8 cellular contexts compared by ENCODE assay signal in the genomic region with DNA sequence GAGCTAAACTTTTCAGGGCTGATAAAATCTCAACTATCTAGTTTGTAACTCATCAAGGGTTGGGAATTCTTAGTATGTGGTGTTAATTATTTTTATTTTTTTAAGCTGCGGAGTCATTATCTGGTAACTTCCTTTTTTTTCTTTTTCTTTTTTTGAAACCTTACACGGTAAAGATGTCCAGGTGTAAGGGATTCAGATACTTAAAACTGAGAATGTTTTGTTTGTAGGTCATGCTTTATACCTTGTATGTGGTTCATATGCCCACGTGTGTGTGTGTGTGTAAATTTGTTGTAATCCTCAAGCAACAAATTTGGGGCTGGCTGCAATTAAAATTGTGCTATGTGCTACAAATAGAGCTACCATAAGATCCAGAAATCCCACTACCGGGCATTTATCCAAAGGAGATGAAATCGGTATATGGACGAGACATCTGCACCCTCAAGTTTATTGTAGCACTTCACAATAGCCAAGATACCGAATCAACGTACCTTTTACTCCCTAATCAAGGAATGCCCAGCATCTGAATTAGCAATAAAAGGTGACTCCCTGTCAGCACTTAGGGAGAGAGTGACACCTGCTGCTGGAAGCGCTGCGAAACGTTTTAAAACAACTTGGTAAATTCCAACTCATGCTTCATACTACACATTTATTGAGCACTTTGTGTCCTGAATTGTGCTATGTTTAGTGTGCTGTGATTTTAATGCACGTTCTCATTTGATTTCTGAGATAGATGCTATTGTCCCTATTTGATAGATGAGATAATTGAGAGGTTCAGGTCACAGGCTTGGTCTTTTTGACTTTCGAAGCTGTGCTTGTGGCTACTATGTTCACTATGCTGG. TPM values are rescaled to one million over a fixed set of nuclear protein-coding genes. Genes with fewer than 3 reads are reported as not detected.
DNase-seq lines count a peak whose midpoint lies in the region; ATAC-seq and TF ChIP-seq lines count a peak whose summit lies in the region.

No MANE protein-coding gene starts in this region.

- no peaks in the 10 kb centered on the region for H3K4me1 Mint-ChIP-seq in CD14-positive monocyte

- H3K4me3 Mint-ChIP-seq in CD14-positive monocyte = no peak overlapping the region

- no peak overlapping the region for H3K27ac Mint-ChIP-seq in CD14-positive monocyte

- peaks cover 26 to 41% of the 10 kb centered on the region in 2 donors for H3K36me3 Mint-ChIP-seq in CD14-positive monocyte

- no peak for DNase-seq in CD14-positive monocyte (ENCODE audit: low spot score)
- no peak for DNase-seq in left lobe of liver (ENCODE audit: low spot score)
- no peak for DNase-seq in testis
- no peak for DNase-seq in stimulated activated CD4-positive, alpha-beta T cell treated with anti-CD3 and anti-CD28 coated beads, Interleukin-1b, Interleukin-23, amount 100 ng/mL, for 48 hours
- no peak for DNase-seq in T1000 (lab: John Stamatoyannopoulos, UW)

- no peak overlapping the region for H3K4me3 ChIP-seq in testis

- H3K9me3 Mint-ChIP-seq in CD14-positive monocyte = no peaks in the 10 kb centered on the region

- peaks cover 0 to 4% (median 0%) of the 10 kb centered on the region in 3 donors for H3K27me3 Mint-ChIP-seq in CD14-positive monocyte (ENCODE audit: low read depth in 3 of 3)

- TF ChIP-seq POLR2A in testis (IDR thresholded peaks at IDR 0.05) = no peak

- TF ChIP-seq CTCF in CD14-positive monocyte (IDR thresholded peaks at IDR 0.05) (peak; percentile 27), testis (IDR thresholded peaks at IDR 0.05) (no peak)

- intact Hi-C loops in CD14-positive monocyte (cut with micrococcal nuclease) (loop anchor here in 1 of 2 donors (10.0 kb wide), 1 partner anchor 219 kb away; no protein-coding TSS in a partner anchor), testis (cut with DNase I; ENCODE audit: low total_unique reads) (no loop called here)

- no peaks in the 10 kb centered on the region for H3K27me3 ChIP-seq in testis

- 65 to 84% methylated on average over 13 of the region's 13 CpGs for WGBS in testis, 2 donors

- H3K36me3 ChIP-seq in testis (ENCODE audit: low read depth, missing control alignments) = no peaks in the 10 kb centered on the region

- peak; percentile 45 for ATAC-seq in GM21723 (IDR thresholded peaks at IDR 0.05; ENCODE audit: unreplicated experiment)
- ATAC-seq in SK-N-SH treated with all-trans-retinoic acid at 6 μM for 48 hours = peak; percentile 52
- ATAC-seq in left lobe of liver = peak; percentile 55
- no peak for ATAC-seq in GM21717 (IDR thresholded peaks at IDR 0.05; ENCODE audit: unreplicated experiment)

- no peaks in the 10 kb centered on the region for H3K4me1 ChIP-seq in testis

- H3K27ac ChIP-seq in testis = no peak overlapping the region

- H3K9me3 ChIP-seq in testis = no peaks in the 10 kb centered on the region

TF ChIP-seq in SK-N-SH treated with all-trans-retinoic acid at 6 μM for 48 hours, 23 proteins besides CTCF, POLR2A, EP300 and RAD21:
- TF ChIP-seq TCF4 (CRISPR knock-in tag; IDR thresholded peaks at IDR 0.05; ENCODE audit: borderline replicate concordance) (no peak), TSHZ2 (CRISPR knock-in tag; IDR thresholded peaks at IDR 0.05) (no peak), ZNF70 (CRISPR knock-in tag; IDR thresholded peaks at IDR 0.05) (no peak), BACH2 (CRISPR knock-in tag; IDR thresholded peaks at IDR 0.05; ENCODE audit: borderline replicate concordance) (no peak), PPARA (CRISPR knock-in tag; IDR thresholded peaks at IDR 0.05; ENCODE audit: borderline replicate concordance) (no peak), OSR1 (CRISPR knock-in tag; IDR thresholded peaks at IDR 0.05) (no peak), ZFP30 (CRISPR knock-in tag; IDR thresholded peaks at IDR 0.05) (no peak), ESRRG (CRISPR knock-in tag; IDR thresholded peaks at IDR 0.05) (no peak), ZFP3 (CRISPR knock-in tag; IDR thresholded peaks at IDR 0.05) (no peak), TOX (CRISPR knock-in tag; IDR thresholded peaks at IDR 0.05; ENCODE audit: borderline replicate concordance) (no peak), POU6F1 (CRISPR knock-in tag; IDR thresholded peaks at IDR 0.05; ENCODE audit: borderline replicate concordance, low read depth) (no peak), SNAI2 (CRISPR knock-in tag; IDR thresholded peaks at IDR 0.05) (no peak), CSDC2 (CRISPR knock-in tag; IDR thresholded peaks at IDR 0.05) (no peak), CSRNP3 (CRISPR knock-in tag; IDR thresholded peaks at IDR 0.05) (no peak), ISL1 (CRISPR knock-in tag; IDR thresholded peaks at IDR 0.05) (no peak), ZNF565 (CRISPR knock-in tag; conservative IDR thresholded peaks at IDR 0.05; ENCODE audit: low read depth) (no peak)
- TF ChIP-seq, protein P1, sequence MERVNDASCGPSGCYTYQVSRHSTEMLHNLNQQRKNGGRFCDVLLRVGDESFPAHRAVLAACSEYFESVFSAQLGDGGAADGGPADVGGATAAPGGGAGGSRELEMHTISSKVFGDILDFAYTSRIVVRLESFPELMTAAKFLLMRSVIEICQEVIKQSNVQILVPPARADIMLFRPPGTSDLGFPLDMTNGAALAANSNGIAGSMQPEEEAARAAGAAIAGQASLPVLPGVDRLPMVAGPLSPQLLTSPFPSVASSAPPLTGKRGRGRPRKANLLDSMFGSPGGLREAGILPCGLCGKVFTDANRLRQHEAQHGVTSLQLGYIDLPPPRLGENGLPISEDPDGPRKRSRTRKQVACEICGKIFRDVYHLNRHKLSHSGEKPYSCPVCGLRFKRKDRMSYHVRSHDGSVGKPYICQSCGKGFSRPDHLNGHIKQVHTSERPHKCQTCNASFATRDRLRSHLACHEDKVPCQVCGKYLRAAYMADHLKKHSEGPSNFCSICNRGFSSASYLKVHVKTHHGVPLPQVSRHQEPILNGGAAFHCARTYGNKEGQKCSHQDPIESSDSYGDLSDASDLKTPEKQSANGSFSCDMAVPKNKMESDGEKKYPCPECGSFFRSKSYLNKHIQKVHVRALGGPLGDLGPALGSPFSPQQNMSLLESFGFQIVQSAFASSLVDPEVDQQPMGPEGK (CRISPR knock-in tag; IDR thresholded peaks at IDR 0.05; ENCODE audit: borderline replicate concordance) = no peak

RNA-seq across cellular contexts. Expression of gene MSMO1, which starts 16.1 kb away (rescaled TPM):
- polyA plus RNA-seq in CD14-positive monocyte (1 to 10 TPM; 6.0 to 7.6 TPM), testis (ENCODE audit: insufficient read depth, low read depth, low replicate concordance) (60.9 TPM)
- total RNA-seq in left lobe of liver (93.5 TPM), testis (10 to 100 TPM; 77.5 to 85.0 TPM)

RNA-seq across cellular contexts. Expression of gene CPE, which starts 35.2 kb away (rescaled TPM):
- polyA plus RNA-seq in CD14-positive monocyte (under 1 TPM in 1 of 2 donors, not detected in 1; 0.09 TPM), testis (ENCODE audit: insufficient read depth, low read depth, low replicate concordance) (290 TPM)
- total RNA-seq in left lobe of liver (15.9 TPM), testis (100 to 1,000 TPM; 324 to 589 TPM)

Comparison
In these comparisons a context has a peak if more than half of its experiments do, and no peak if none do; other contexts are left out.
1. RNA of gene CPE, which starts 35.2 kb away (total RNA-seq): 324 to 589 TPM in testis; 15.9 TPM in left lobe of liver (single experiment); every median in the first group is over 10 times any median in the second.